Comparison of ENCODE assay signal across 1 cellular context in genomic region chr10:114925675-114926204, GRCh38.
TF ChIP-seq lines count a peak whose summit lies in the region.

No MANE protein-coding gene starts in this region.

TF ChIP-seq in GM12878, 131 proteins besides CTCF, POLR2A, EP300 and RAD21 (continued from another document):
- TF ChIP-seq ATF2 (IDR thresholded peaks at IDR 0.05; ENCODE audit: low read length) (peak; percentile 55; the same call in 1 of the 2 replicates), ZNF24 (IDR thresholded peaks at IDR 0.05) (no peak), MEF2B (IDR thresholded peaks at IDR 0.05; ENCODE audit: partially characterized antibody, poor library complexity, severe bottlenecking) (peak; percentile 83), BRCA1 (IDR thresholded peaks at IDR 0.05; ENCODE audit: low read depth, low read length) (no peak), TCF7 (IDR thresholded peaks at IDR 0.05; ENCODE audit: borderline replicate concordance) (peak; percentile 75), RB1 (IDR thresholded peaks at IDR 0.05; ENCODE audit: borderline replicate concordance) (no peak), FOXM1 (IDR thresholded peaks at IDR 0.05; ENCODE audit: low read depth, low read length) (peak; percentile 19; the same call in 1 of the 2 replicates), YY1 (IDR thresholded peaks at IDR 0.05; ENCODE audit: low read depth, low read length) (0 out of 2 replicates have a peak, but pooled peaks have one; percentile 8), NFXL1 (IDR thresholded peaks at IDR 0.05; ENCODE audit: borderline replicate concordance) (no peak), BCL11A (IDR thresholded peaks at IDR 0.05; ENCODE audit: low read depth, low read length) (0 out of 2 replicates have a peak, but pooled peaks have one; percentile 32), NFIC (IDR thresholded peaks at IDR 0.05; ENCODE audit: low read depth, low read length) (peak; percentile 75; the same call in 1 of the 2 replicates), RUNX3 (IDR thresholded peaks at IDR 0.05; ENCODE audit: low read length) (peak; percentile 80), IKZF1 (conservative IDR thresholded peaks at IDR 0.05) (peak; percentile 46), MTA2 (IDR thresholded peaks at IDR 0.05; ENCODE audit: low read depth) (no peak), IKZF2 (IDR thresholded peaks at IDR 0.05) (peak; percentile 64 to 79; a peak in 3 of 4 replicates), EED (IDR thresholded peaks at IDR 0.05; ENCODE audit: low read depth) (peak; percentile 87)
- TF ChIP-seq, protein P1, sequence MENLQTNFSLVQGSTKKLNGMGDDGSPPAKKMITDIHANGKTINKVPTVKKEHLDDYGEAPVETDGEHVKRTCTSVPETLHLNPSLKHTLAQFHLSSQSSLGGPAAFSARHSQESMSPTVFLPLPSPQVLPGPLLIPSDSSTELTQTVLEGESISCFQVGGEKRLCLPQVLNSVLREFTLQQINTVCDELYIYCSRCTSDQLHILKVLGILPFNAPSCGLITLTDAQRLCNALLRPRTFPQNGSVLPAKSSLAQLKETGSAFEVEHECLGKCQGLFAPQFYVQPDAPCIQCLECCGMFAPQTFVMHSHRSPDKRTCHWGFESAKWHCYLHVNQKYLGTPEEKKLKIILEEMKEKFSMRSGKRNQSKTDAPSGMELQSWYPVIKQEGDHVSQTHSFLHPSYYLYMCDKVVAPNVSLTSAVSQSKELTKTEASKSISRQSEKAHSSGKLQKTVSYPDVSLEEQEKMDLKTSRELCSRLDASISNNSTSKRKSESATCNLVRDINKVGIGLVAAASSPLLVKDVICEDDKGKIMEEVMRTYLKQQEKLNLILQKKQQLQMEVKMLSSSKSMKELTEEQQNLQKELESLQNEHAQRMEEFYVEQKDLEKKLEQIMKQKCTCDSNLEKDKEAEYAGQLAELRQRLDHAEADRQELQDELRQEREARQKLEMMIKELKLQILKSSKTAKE (IDR thresholded peaks at IDR 0.05; ENCODE audit: low read depth, poor library complexity, severe bottlenecking): no peak
